In genomic region chr11:83193315-83194283, GRCh38 we compare ENCODE assay signal across 8 cellular contexts. TPM values are rescaled to one million over a fixed set of nuclear protein-coding genes. Genes with fewer than 3 reads are reported as not detected.
A peak's percentile ranks its signal among the peaks of the same experiment; 100 is the strongest.
DNase-seq lines count a peak whose midpoint lies in the region; ATAC-seq and TF ChIP-seq lines count a peak whose summit lies in the region.

TSS of gene ANKRD42 (plus strand) at chr11:83193712. CDS start at chr11:83194671, 959 bp downstream.

- H3K27ac ChIP-seq in C4-2B (peak within 1 kb of the TSS; percentile 79), duodenal mucosa (ENCODE audit: low read depth, low read length) (peak within 1 kb of the TSS; percentile 84)

- 0 to 1% methylated on average over 67 of the region's 67 CpGs for WGBS in lower leg skin, 2 donors

- peak within 1 kb of the TSS; percentile 88 to 95 for H3K9ac ChIP-seq in duodenal mucosa (ENCODE audit: low read depth in 1 of 2, low read length in 2 of 2)

- DNase-seq in NCI-H748 treated with DMSO at 0.1 percent for 48 hours (lab: John Stamatoyannopoulos, UW) (peak; percentile 60), lower leg skin (ENCODE audit: low spot score in 2 of 2) (peak; percentile 94 to 98)
- peak; percentile 84 to 89 for DNase-seq in activated CD4-positive, alpha-beta T cell treated with anti-CD3 and anti-CD28 coated beads, Interleukin-2, amount 50 U/mL, for 48 hours
- peak; percentile 77 to 86 for DNase-seq in stimulated activated CD4-positive, alpha-beta T cell treated with anti-CD3 and anti-CD28 coated beads, Interleukin-4, amount 100 ng/mL, for 48 hours (ENCODE audit: low read depth in 2 of 2)

- peak in 1 of 2 donors; percentile 21 for TF ChIP-seq POLR2A in lower leg skin (IDR thresholded peaks at IDR 0.05)

- peaks cover 6 to 26% of the 10 kb centered on the region in 2 donors for H3K36me3 ChIP-seq in duodenal mucosa (ENCODE audit: control insufficient read depth in 1 of 2, insufficient read depth in 2 of 2, low read length in 2 of 2)

- H3K27me3 ChIP-seq in duodenal mucosa (ENCODE audit: control insufficient read depth in 1 of 2, insufficient read depth in 2 of 2, low read length in 2 of 2) = no peaks in the 10 kb centered on the region

- H3K4me1 ChIP-seq in duodenal mucosa (ENCODE audit: control insufficient read depth in 1 of 2, insufficient read depth in 2 of 2, low read length in 2 of 2) = peaks cover 21 to 27% of the 10 kb centered on the region in 2 donors

- H3K4me3 ChIP-seq in duodenal mucosa (ENCODE audit: low read depth in 1 of 2, low read length in 2 of 2) = peak within 1 kb of the TSS; percentile 87 to 88
- peak within 1 kb of the TSS; percentile 57 for H3K4me3 ChIP-seq in lower leg skin (ENCODE audit: low read depth, poor library complexity, severe bottlenecking)

- intact Hi-C loops in lower leg skin (cut with DNase I; ENCODE audit: low total_unique reads) = loop anchor here (10.0 kb wide), 1 partner anchor 289 kb away; the partner anchor contains the start of genes DDIAS and PRCP

- no peaks in the 10 kb centered on the region for H3K9me3 ChIP-seq in duodenal mucosa (ENCODE audit: control insufficient read depth in 1 of 2, low read length in 2 of 2)

- TF ChIP-seq CTCF in C4-2B (conservative IDR thresholded peaks at IDR 0.05) (no peak), lower leg skin (IDR thresholded peaks at IDR 0.05) (no peak)

- peak; percentile 90 for ATAC-seq in GM19372 (IDR thresholded peaks at IDR 0.05; ENCODE audit: low read depth, unreplicated experiment)
- ATAC-seq in HG03558 (IDR thresholded peaks at IDR 0.05; ENCODE audit: extremely low read depth, unreplicated experiment) = peak; percentile 89

RNA-seq across cellular contexts. Expression of gene ANKRD42, which starts in this region (rescaled TPM):
- total RNA-seq in lower leg skin = 1 to 10 TPM; 7.1 to 9.8 (median 9.0) TPM

Comparison
In these comparisons a context has a peak if more than half of its experiments do, and no peak if none do; other contexts are left out.
1. Peak in every context shown above with its lines: DNase-seq, ATAC-seq, H3K4me3 ChIP-seq and H3K27ac ChIP-seq.